ENCODE assay signal across 9 cellular contexts in the genomic region with DNA sequence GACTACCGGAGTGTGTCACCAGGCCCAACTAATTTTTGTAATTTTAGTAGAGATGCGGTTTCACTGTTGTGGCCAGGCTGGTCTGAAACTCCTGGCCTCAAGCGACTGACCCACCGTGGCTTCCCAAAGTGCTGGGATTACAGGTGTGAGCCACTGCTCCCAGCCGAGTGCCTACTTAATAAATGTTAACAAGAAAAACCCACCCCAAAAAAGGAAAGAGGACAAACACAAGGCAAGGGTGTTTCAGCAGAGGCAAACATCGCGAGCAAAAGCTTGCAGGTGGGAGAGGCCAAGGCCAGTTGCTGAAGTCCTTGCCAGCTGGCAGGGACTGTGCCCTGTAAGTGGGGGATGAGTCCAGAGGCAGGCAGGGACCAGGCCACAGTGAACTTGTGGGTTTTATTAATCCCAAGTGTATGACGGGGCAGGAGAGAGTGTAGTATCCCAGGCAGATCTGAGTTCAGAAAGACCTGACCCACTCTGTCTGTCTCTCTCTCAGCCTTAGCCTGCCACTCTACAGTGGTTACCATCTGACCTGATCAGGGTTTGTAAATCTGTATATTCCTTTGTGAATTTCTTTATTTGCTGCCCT. TPM values are rescaled to one million over a fixed set of nuclear protein-coding genes. Genes with fewer than 3 reads are reported as not detected.
A peak's percentile ranks its signal among the peaks of the same experiment; 100 is the strongest.
DNase-seq lines count a peak whose midpoint lies in the region; TF ChIP-seq lines count a peak whose summit lies in the region.
"Had no signal": no experiment of that assay in that cellular context is flagged by ENCODE, and none has a peak within 500 bp of the region (broad histone marks: within the 10 kb centered on the region; RNA-seq: fewer than 3 reads in every experiment).

No MANE protein-coding gene starts in this region.

- H3K4me3 ChIP-seq in WERI-Rb-1 (ENCODE audit: low read depth, low read length) (no peak overlapping the region), vagina (no peak overlapping the region)

- H3K27ac Mint-ChIP-seq in activated naive CD4-positive, alpha-beta T cell treated with anti-CD3 and anti-CD28 coated beads, Interleukin-2, amount 50 U/mL, for 24 hours = peak overlapping the region; percentile 70

- no peaks in the 10 kb centered on the region for H3K27me3 Mint-ChIP-seq in activated naive CD4-positive, alpha-beta T cell treated with anti-CD3 and anti-CD28 coated beads, Interleukin-2, amount 50 U/mL, for 24 hours

- no peak for TF ChIP-seq CTCF in WERI-Rb-1 (IDR thresholded peaks at IDR 0.05; ENCODE audit: low read depth, low read length)
- TF ChIP-seq CTCF in vagina (IDR thresholded peaks at IDR 0.05) = no peak
- no peak for TF ChIP-seq CTCF in GM20000 (IDR thresholded peaks at IDR 0.05; ENCODE audit: extremely low read depth, missing control alignments)

- H3K36me3 ChIP-seq in WERI-Rb-1 = peaks cover 29% of the 10 kb centered on the region
- H3K36me3 ChIP-seq in vagina = peaks cover 0 to 4% of the 10 kb centered on the region in 2 donors

- peaks cover 29% of the 10 kb centered on the region for H3K4me1 Mint-ChIP-seq in activated naive CD4-positive, alpha-beta T cell treated with anti-CD3 and anti-CD28 coated beads, Interleukin-2, amount 50 U/mL, for 24 hours

- intact Hi-C loops in vagina (cut with DNase I) = loop anchor here (1.0 kb wide), 1 partner anchor 41 kb away; no protein-coding TSS in a partner anchor

- DNase-seq in activated naive CD4-positive, alpha-beta T cell treated with Interleukin-2 at 50 U/mL for 16 hours = no peak
- DNase-seq in WERI-Rb-1 (no peak), iris pigment epithelial cell (ENCODE audit: low read depth) (peak; percentile 46), vagina (ENCODE audit: extremely low spot score in 2 of 2) (peak in 1 of 2 donors; percentile 90), GM20000 (ENCODE audit: low spot score) (no peak), ecto neural progenitor cell (ENCODE audit: low spot score) (no peak), GDM1 (lab: John Stamatoyannopoulos, UW) (no peak)
- DNase-seq: head of caudate nucleus had no signal

- H3K27me3 ChIP-seq in WERI-Rb-1 (ENCODE audit: insufficient read depth, low read depth, severe bottlenecking) (no peaks in the 10 kb centered on the region), vagina (no peaks in the 10 kb centered on the region)

- H3K9me3 ChIP-seq in WERI-Rb-1 (ENCODE audit: severe bottlenecking) = no peaks in the 10 kb centered on the region
- H3K9me3 ChIP-seq in vagina = no peaks in the 10 kb centered on the region

- no peak for TF ChIP-seq POLR2A in vagina (IDR thresholded peaks at IDR 0.05)

- H3K36me3 Mint-ChIP-seq in activated naive CD4-positive, alpha-beta T cell treated with anti-CD3 and anti-CD28 coated beads, Interleukin-2, amount 50 U/mL, for 24 hours = no peaks in the 10 kb centered on the region

- H3K4me1 ChIP-seq in vagina = peaks cover 40% of the 10 kb centered on the region

- H3K27ac ChIP-seq in WERI-Rb-1 = peak overlapping the region; percentile 12; the same call in 1 of the 2 replicates
- peak overlapping the region; percentile 53 for H3K27ac ChIP-seq in vagina

- H3K9me3 Mint-ChIP-seq in activated naive CD4-positive, alpha-beta T cell treated with anti-CD3 and anti-CD28 coated beads, Interleukin-2, amount 50 U/mL, for 24 hours = no peaks in the 10 kb centered on the region

- H3K4me3 Mint-ChIP-seq in activated naive CD4-positive, alpha-beta T cell treated with anti-CD3 and anti-CD28 coated beads, Interleukin-2, amount 50 U/mL, for 24 hours = peak overlapping the region; percentile 53

RNA-seq across cellular contexts. Expression of gene FPGS, which starts 6.4 kb away (rescaled TPM):
- 99.7 TPM for total RNA-seq in vagina

RNA-seq across cellular contexts. Expression of gene CDK9, which starts 10.5 kb away (rescaled TPM):
- 66.3 TPM for total RNA-seq in vagina

RNA-seq across cellular contexts. Expression of gene SH2D3C, which starts 17.9 kb away (rescaled TPM):
- total RNA-seq in vagina = 19.6 TPM

RNA-seq across cellular contexts. Expression of gene ENG, which starts 58.1 kb away (rescaled TPM):
- total RNA-seq in vagina = 130 TPM
